8 cellular contexts compared by ENCODE assay signal in genomic region chr1:153805042-153805745, GRCh38. TPM values are rescaled to one million over a fixed set of nuclear protein-coding genes. Genes with fewer than 3 reads are reported as not detected.
DNase-seq lines count a peak whose midpoint lies in the region; ATAC-seq, FAIRE-seq and TF ChIP-seq lines count a peak whose summit lies in the region.

No MANE protein-coding gene starts in this region.

- peak overlapping the region; percentile 18 to 93 for H3K27ac Mint-ChIP-seq in activated naive CD4-positive, alpha-beta T cell treated with anti-CD3 and anti-CD28 coated beads, Interleukin-2, amount 50 U/mL, for 72 hours

- DNase-seq in AG09319 (ENCODE audit: extremely low read depth, low read depth) (peak; percentile 45), GM19239 (ENCODE audit: insufficient read length, low spot score) (peak; percentile 89), SIG-M5 treated with dmso at 0.1 percent for 504 hours (lab: John Stamatoyannopoulos, UW; ENCODE audit: unreplicated experiment) (peak; percentile 99), iPS-NIHi7 (ENCODE audit: extremely low spot score) (peak; percentile 8), SK-N-DZ (ENCODE audit: low spot score) (no peak)
- DNase-seq in activated naive CD4-positive, alpha-beta T cell treated with anti-CD3 and anti-CD28 coated beads, Interleukin-2, amount 50 U/mL, for 72 hours (ENCODE audit: low spot score in 2 of 2) = peak; percentile 76 to 79
- DNase-seq in stimulated activated CD8-positive, alpha-beta memory T cell treated with anti-CD3 and anti-CD28 coated beads, Interleukin-4, amount 100 ng/mL, for 1 hour (ENCODE audit: low read depth in 2 of 2, low spot score in 1 of 2) = peak; percentile 17 to 29

- peak; percentile 93 for ATAC-seq in HG03196 (IDR thresholded peaks at IDR 0.05; ENCODE audit: unreplicated experiment)
- peak; percentile 96 to 98 for ATAC-seq in activated naive CD4-positive, alpha-beta T cell treated with anti-CD3 and anti-CD28 coated beads, Interleukin-2, amount 50 U/mL, for 72 hours

- peak; percentile 98 for FAIRE-seq in GM19239 (lab: Jason Lieb, UNC)

- no peak for TF ChIP-seq CTCF in AG09319 (IDR thresholded peaks at IDR 0.05; ENCODE audit: low read depth, low read length)

- H3K9me3 Mint-ChIP-seq in activated naive CD4-positive, alpha-beta T cell treated with anti-CD3 and anti-CD28 coated beads, Interleukin-2, amount 50 U/mL, for 72 hours = no peaks in the 10 kb centered on the region

- H3K36me3 Mint-ChIP-seq in activated naive CD4-positive, alpha-beta T cell treated with anti-CD3 and anti-CD28 coated beads, Interleukin-2, amount 50 U/mL, for 72 hours = peaks cover 0 to 19% of the 10 kb centered on the region in 2 donors

RNA-seq across cellular contexts. Expression of gene SLC27A3, which starts 30.0 kb away (rescaled TPM):
- total RNA-seq in activated naive CD4-positive, alpha-beta T cell treated with anti-CD3 and anti-CD28 coated beads, Interleukin-2, amount 50 U/mL, for 72 hours = 1 to 10 TPM; 7.0 to 8.3 TPM
- 6.4 and 10.5 TPM in 2 replicates for polyA plus RNA-seq in SK-N-DZ (2014; cell fraction: cytosol; rRNA removed)
- polyA plus RNA-seq in SK-N-DZ (2014; cell fraction: nucleus; rRNA removed) = 49.3 and 56.7 TPM in 2 replicates
